Comparison of ENCODE assay signal across 8 cellular contexts in the genomic region with DNA sequence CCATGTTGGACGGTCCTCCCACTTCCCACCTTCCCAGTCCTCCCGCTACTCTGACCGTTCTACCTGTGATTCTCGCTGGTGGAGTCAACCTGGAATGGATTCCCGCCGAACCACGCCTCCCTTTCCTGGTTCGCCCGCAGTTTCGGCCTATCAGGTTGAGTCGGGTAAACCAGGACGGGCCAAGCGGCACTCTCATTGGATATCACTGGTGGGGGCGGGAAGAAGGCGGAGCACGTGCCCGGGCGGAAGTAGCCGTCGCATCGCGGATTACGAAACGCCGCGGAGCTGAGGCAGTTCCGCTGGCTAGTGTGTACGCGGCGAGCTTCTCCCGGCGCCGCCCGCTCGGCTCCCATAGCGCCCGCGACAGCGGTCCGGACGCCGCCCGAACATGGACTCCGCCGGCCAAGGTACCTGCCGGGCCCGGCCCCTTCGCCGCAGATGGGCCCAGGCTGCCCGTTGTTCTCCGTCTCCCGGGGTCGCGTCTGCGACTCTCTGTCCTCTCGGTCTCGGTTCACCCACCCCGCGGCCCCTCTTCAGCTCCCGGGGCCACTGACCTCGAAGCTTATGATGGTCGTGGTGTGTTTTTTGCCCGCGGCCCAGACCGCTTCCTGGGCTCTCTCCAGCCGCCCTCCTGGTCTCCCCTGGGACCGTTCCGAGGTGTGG. TPM values are rescaled to one million over a fixed set of nuclear protein-coding genes. Genes with fewer than 3 reads are reported as not detected.
DNase-seq lines count a peak whose midpoint lies in the region; ATAC-seq and TF ChIP-seq lines count a peak whose summit lies in the region.

Gene TPD52L2 (plus strand): TSS at position 293 of the 663 bp plus-strand sequence. CDS start 96 bp downstream, at position 389.

- intact Hi-C loops in Right ventricle myocardium inferior (cut with DNase I), result loop anchor here (1.0 to 5.0 kb wide), 4 partner anchors 36 to 328 kb away; partner anchors contain the start of gene PTK6
- intact Hi-C loops in ovary (cut with DNase I), result loop anchor here (2.0 to 5.0 kb wide), 6 partner anchors 38 to 328 kb away; partner anchors contain the start of gene PTK6 (in 2 of the 4)
- intact Hi-C loops in thyroid gland (cut with DNase I), result loop anchor here (2.0 to 5.0 kb wide), 3 partner anchors 38 to 328 kb away; partner anchors contain the start of gene PTK6

- no peaks in the 10 kb centered on the region for H3K27me3 ChIP-seq in ovary
- no peaks in the 10 kb centered on the region for H3K27me3 ChIP-seq in thyroid gland

- peak within 1 kb of the TSS; percentile 66 to 81 for H3K27ac ChIP-seq in ovary
- H3K27ac ChIP-seq in thyroid gland, result peak within 1 kb of the TSS; percentile 90 to 96 (median 93)

- no peak for TF ChIP-seq EP300 in ovary (IDR thresholded peaks at IDR 0.05)

- 0 to 1% (median 0%) methylated on average over 62 to 68 of the region's 68 CpGs for WGBS in ovary, 3 donors
- WGBS in thyroid gland, 2 donors, result 0 to 3% methylated on average over 8 to 24 of the region's 68 CpGs

- H3K4me1 ChIP-seq in ovary (ENCODE audit: insufficient read depth), result peaks cover 7% of the 10 kb centered on the region
- H3K4me1 ChIP-seq in thyroid gland, result peaks cover 10 to 31% of the 10 kb centered on the region in 2 donors

- TF ChIP-seq POLR2A in GM10847 (IDR thresholded peaks at IDR 0.05; ENCODE audit: extremely low read depth, insufficient read length) (peak; percentile 82), ovary (IDR thresholded peaks at IDR 0.05) (peak; percentile 72), thyroid gland (IDR thresholded peaks at IDR 0.05) (peak; percentile 41 to 91)

- ATAC-seq in HG02678 (IDR thresholded peaks at IDR 0.05; ENCODE audit: unreplicated experiment), result peak; percentile 79
- ATAC-seq in Right ventricle myocardium inferior, result peak; percentile 95

- no peaks in the 10 kb centered on the region for H3K36me3 ChIP-seq in ovary
- H3K36me3 ChIP-seq in thyroid gland, result peaks cover 13 to 20% of the 10 kb centered on the region in 2 donors

- H3K9me3 ChIP-seq in ovary, result no peaks in the 10 kb centered on the region
- no peaks in the 10 kb centered on the region for H3K9me3 ChIP-seq in thyroid gland

- H3K4me3 ChIP-seq in ovary, result peak within 1 kb of the TSS; percentile 99
- peak within 1 kb of the TSS; percentile 86 to 95 (median 87) for H3K4me3 ChIP-seq in thyroid gland (replicated peaks in 1 of 3)

- TF ChIP-seq CTCF in ovary (IDR thresholded peaks at IDR 0.05) (no peak), thyroid gland (IDR thresholded peaks at IDR 0.05) (no peak)

- DNase-seq in NCI-H1417 (lab: John Stamatoyannopoulos, UW) (peak; percentile 100), SW 1271 (lab: John Stamatoyannopoulos, UW) (peak; percentile 99), Right ventricle myocardium inferior (ENCODE audit: missing footprints) (peak; percentile 99), ovary (peak; percentile 97 to 99 (median 99)), thyroid gland (peak; percentile 100)
- DNase-seq in activated naive CD8-positive, alpha-beta T cell treated with anti-CD3 and anti-CD28 coated beads, Interleukin-2, amount 50 U/mL, for 16 hours (ENCODE audit: low read depth, low spot score), result peak; percentile 97

RNA-seq across cellular contexts. Expression of gene TPD52L2, which starts in this region (rescaled TPM):
- total RNA-seq in Right ventricle myocardium inferior (78.0 TPM), ovary (10 to 100 TPM; 51.5 to 78.0 (median 68.8) TPM), thyroid gland (10 to 100 TPM; 69.4 to 93.3 (median 89.6) TPM)
- 10 to 100 TPM; 73.3 to 78.9 TPM for polyA plus RNA-seq in ovary

Comparison
In these comparisons a context has a peak if more than half of its experiments do, and no peak if none do; other contexts are left out.
1. Peak in every context shown above with its lines: DNase-seq, ATAC-seq, H3K4me3 ChIP-seq and H3K27ac ChIP-seq.